8 cellular contexts compared by ENCODE assay signal in genomic region chr17:57999496-58000017, GRCh38. TPM values are rescaled to one million over a fixed set of nuclear protein-coding genes. Genes with fewer than 3 reads are reported as not detected.
DNase-seq lines count a peak whose midpoint lies in the region; ATAC-seq, FAIRE-seq and TF ChIP-seq lines count a peak whose summit lies in the region.

No MANE protein-coding gene starts in this region.

- H3K9me3 ChIP-seq in SK-N-MC (ENCODE audit: low read depth, low read length) (no peaks in the 10 kb centered on the region), endodermal cell (ENCODE audit: control insufficient read depth, low read length) (no peaks in the 10 kb centered on the region)

- peak; percentile 77 for FAIRE-seq in GM12892 (lab: Jason Lieb, UNC)

- H3K36me3 Mint-ChIP-seq in endodermal cell (ENCODE audit: low read depth), result peaks cover 51% of the 10 kb centered on the region

- H3K9ac ChIP-seq in SK-N-MC (ENCODE audit: insufficient read length) (no peak overlapping the region), endodermal cell (ENCODE audit: extremely low read depth, low read length, poor library complexity, severe bottlenecking) (no peak overlapping the region)

- ATAC-seq in HG03354 (IDR thresholded peaks at IDR 0.05; ENCODE audit: poor library complexity, severe bottlenecking, unreplicated experiment), result no peak

- 100% methylated on average over 1 of the region's 1 CpG; no CpG with 5 or more reads in 1 of the 2 experiments for WGBS in endodermal cell (ENCODE audit: insufficient coverage in 1 of 2, insufficient read length in 1 of 2), 2 experiments

- no peak overlapping the region for H3K27ac Mint-ChIP-seq in endodermal cell

- H3K36me3 ChIP-seq in SK-N-MC (ENCODE audit: insufficient read depth, low read length) (peaks cover 82% of the 10 kb centered on the region), endodermal cell (ENCODE audit: control insufficient read depth, insufficient read depth, low read length) (peaks cover 82% of the 10 kb centered on the region)

- H3K4me1 ChIP-seq in endodermal cell (ENCODE audit: control insufficient read depth, insufficient read depth, low read length), result peaks cover 16% of the 10 kb centered on the region

- TF ChIP-seq CTCF in AG10803 (conservative IDR thresholded peaks at IDR 0.05; ENCODE audit: low read length) (peak; percentile 85), endodermal cell (conservative IDR thresholded peaks at IDR 0.05) (peak; percentile 92)

- peaks cover 42% of the 10 kb centered on the region for H3K4me1 Mint-ChIP-seq in endodermal cell

- no peak overlapping the region for H3K4me3 Mint-ChIP-seq in endodermal cell

- DNase-seq in AG10803 (ENCODE audit: low read depth) (peak; percentile 74), GM12892 (ENCODE audit: insufficient read length) (no peak), NCI-H1092 (lab: John Stamatoyannopoulos, UW) (peak; percentile 70), SK-N-MC (ENCODE audit: low read depth, low spot score) (peak; percentile 81), endodermal cell (no peak), myocyte (ENCODE audit: low read depth) (peak; percentile 81), activated gamma-delta T cell treated with Interleukin-2 at 50 U/mL for 16 hours (no peak)

- H3K27ac ChIP-seq in SK-N-MC, result peak overlapping the region; percentile 61
- H3K27ac ChIP-seq in endodermal cell (ENCODE audit: low read depth, low read length), result no peak overlapping the region

- no peaks in the 10 kb centered on the region for H3K27me3 ChIP-seq in endodermal cell (ENCODE audit: control insufficient read depth, insufficient read depth, low read length, poor library complexity, severe bottlenecking)

- no peaks in the 10 kb centered on the region for H3K9me3 Mint-ChIP-seq in endodermal cell

- H3K4me3 ChIP-seq in AG10803 (ENCODE audit: low read length), result no peak overlapping the region
- no peak overlapping the region for H3K4me3 ChIP-seq in SK-N-MC
- H3K4me3 ChIP-seq in endodermal cell (ENCODE audit: low read length), result no peak overlapping the region

- H3K27me3 Mint-ChIP-seq in endodermal cell (ENCODE audit: insufficient read depth), result no peaks in the 10 kb centered on the region

- TF ChIP-seq POLR2A in GM12892 (IDR thresholded peaks at IDR 0.05; ENCODE audit: low read depth, low read length), result peak; percentile 71; the same call in 1 of the 2 replicates

RNA-seq across cellular contexts. Expression of gene SRSF1, which starts 7.5 kb away (rescaled TPM):
- polyA plus RNA-seq in GM12892 (2012; ENCODE audit: missing spikeins), result 199 TPM
- total RNA-seq in endodermal cell (100 to 1,000 TPM; 339 to 361 TPM), myocyte (180 and 183 TPM in 2 replicates)
- 250 TPM for polyA plus RNA-seq in endodermal cell (2013, experiment 1 of 2)
- polyA plus RNA-seq in endodermal cell (2013, experiment 2 of 2), result 209 TPM
- polyA plus RNA-seq in myocyte (2012), result 106 TPM

RNA-seq across cellular contexts. Expression of gene VEZF1, which starts 11.5 kb away (rescaled TPM):
- 12.5 TPM for polyA plus RNA-seq in GM12892 (2012; ENCODE audit: missing spikeins)
- total RNA-seq in endodermal cell (10 to 100 TPM; 50.3 to 59.3 TPM), myocyte (49.2 and 57.7 TPM in 2 replicates)
- 143 TPM for polyA plus RNA-seq in endodermal cell (2013, experiment 1 of 2)
- 140 TPM for polyA plus RNA-seq in endodermal cell (2013, experiment 2 of 2)
- 22.2 TPM for polyA plus RNA-seq in myocyte (2012)

RNA-seq across cellular contexts. Expression of gene CUEDC1, which starts 44.3 kb away (rescaled TPM):
- polyA plus RNA-seq in GM12892 (2012; ENCODE audit: missing spikeins), result 1.2 TPM
- 10 to 100 TPM; 11.0 to 18.7 TPM for total RNA-seq in endodermal cell
- polyA plus RNA-seq in endodermal cell (2013, experiment 1 of 2), result 43.5 TPM
- 39.6 TPM for polyA plus RNA-seq in endodermal cell (2013, experiment 2 of 2)
- 49.7 and 51.7 TPM in 2 replicates for total RNA-seq in myocyte
- 64.3 TPM for polyA plus RNA-seq in myocyte (2012)

Comparison
In these comparisons a context has a peak if more than half of its experiments do, and no peak if none do; other contexts are left out.
1. DNase-seq: peak in AG10803 (single experiment), NCI-H1092 (single experiment), SK-N-MC (single experiment) and myocyte (single experiment); none in GM12892 (single experiment), endodermal cell (single experiment) and activated gamma-delta T cell treated with Interleukin-2 at 50 U/mL for 16 hours (single experiment).